8 cellular contexts compared by ENCODE assay signal in genomic region chr3:195226900-195227447, GRCh38. TPM values are rescaled to one million over a fixed set of nuclear protein-coding genes. Genes with fewer than 3 reads are reported as not detected.
DNase-seq lines count a peak whose midpoint lies in the region; ATAC-seq and TF ChIP-seq lines count a peak whose summit lies in the region.

No MANE protein-coding gene starts in this region.

- dilution Hi-C loops in mammary epithelial cell (cut with HindIII; ENCODE audit: low sequenced_read_pairs), result no loop called here

- ATAC-seq in GM21447 (IDR thresholded peaks at IDR 0.05; ENCODE audit: unreplicated experiment), result no peak
- no peak for ATAC-seq in HG03432 (IDR thresholded peaks at IDR 0.05; ENCODE audit: unreplicated experiment)

- no peak for DNase-seq in GM12864 (ENCODE audit: low read depth)
- no peak for DNase-seq in epithelial cell of esophagus (ENCODE audit: low read depth)
- no peak for DNase-seq in osteoblast (ENCODE audit: insufficient read length, low spot score, missing footprints)
- no peak for DNase-seq in mammary epithelial cell
- no peak for DNase-seq in NCI-H128 (lab: John Stamatoyannopoulos, UW; ENCODE audit: unreplicated experiment)

- CTCF ChIA-PET in mammary epithelial cell (lab: Charles Lee; ENCODE audit: low non-redundant PET), result no interaction called here

- H3K36me3 ChIP-seq in OCI-LY3 (replicated peaks; ENCODE audit: low read depth, low read length), result peaks cover 3% of the 10 kb centered on the region
- H3K36me3 ChIP-seq in osteoblast (ENCODE audit: insufficient read depth, low read length), result no peaks in the 10 kb centered on the region
- H3K36me3 ChIP-seq in mammary epithelial cell (ENCODE audit: insufficient read depth, low read length), result no peaks in the 10 kb centered on the region

- no peak overlapping the region for H3K4me2 ChIP-seq in OCI-LY3 (ENCODE audit: low read length)
- no peak overlapping the region for H3K4me2 ChIP-seq in osteoblast (ENCODE audit: insufficient read depth, low read length)
- no peak overlapping the region for H3K4me2 ChIP-seq in mammary epithelial cell (ENCODE audit: insufficient read depth, low read depth, low read length)

- H3K79me2 ChIP-seq in OCI-LY3 (ENCODE audit: low read length), result no peaks in the 10 kb centered on the region
- H3K79me2 ChIP-seq in osteoblast (ENCODE audit: insufficient read depth, low read length), result peaks cover 3% of the 10 kb centered on the region
- H3K79me2 ChIP-seq in mammary epithelial cell (ENCODE audit: insufficient read depth, low read length), result no peaks in the 10 kb centered on the region

- H2AFZ ChIP-seq in OCI-LY3 (ENCODE audit: low read depth, low read length), result no peak overlapping the region
- H2AFZ ChIP-seq in osteoblast (ENCODE audit: low read length), result no peak overlapping the region
- H2AFZ ChIP-seq in mammary epithelial cell (ENCODE audit: low read depth, low read length), result no peak overlapping the region

- H4K20me1 ChIP-seq in OCI-LY3 (ENCODE audit: insufficient read depth, low read length) (no peaks in the 10 kb centered on the region), osteoblast (ENCODE audit: insufficient read depth, low read length) (no peaks in the 10 kb centered on the region), mammary epithelial cell (ENCODE audit: insufficient read depth, low read length) (no peaks in the 10 kb centered on the region)

- H3K9ac ChIP-seq in OCI-LY3 (ENCODE audit: low read length) (no peak overlapping the region), mammary epithelial cell (ENCODE audit: insufficient read depth, low read length) (no peak overlapping the region)

- WGBS in mammary epithelial cell (ENCODE audit: low coverage, missing lambda C conversion rate), result 74% methylated on average over 9 of the region's 9 CpGs

- TF ChIP-seq CTCF in GM12864 (IDR thresholded peaks at IDR 0.05; ENCODE audit: low read depth, low read length, missing control alignments) (peak; percentile 19), OCI-LY3 (IDR thresholded peaks at IDR 0.05; ENCODE audit: low read depth, low read length) (peak; percentile 41), epithelial cell of esophagus (IDR thresholded peaks at IDR 0.05; ENCODE audit: insufficient read depth, low read depth, low read length, missing control alignments) (peak; percentile 32), osteoblast (IDR thresholded peaks at IDR 0.05; ENCODE audit: extremely low read depth, low read depth, low read length) (peak; percentile 58), mammary epithelial cell (conservative IDR thresholded peaks at IDR 0.05 in 1 of 2, IDR thresholded peaks at IDR 0.05 in 1 of 2; ENCODE audit: extremely low read depth in 1 of 2, insufficient read depth in 1 of 2, low read depth in 1 of 2, low read length in 2 of 2) (peak in 1 of 2 donors; percentile 41)

- no peak overlapping the region for H3K4me3 ChIP-seq in GM12864 (ENCODE audit: low read depth, low read length)
- H3K4me3 ChIP-seq in OCI-LY3 (ENCODE audit: low read length), result no peak overlapping the region
- no peak overlapping the region for H3K4me3 ChIP-seq in epithelial cell of esophagus (ENCODE audit: low read length)
- H3K4me3 ChIP-seq in osteoblast (ENCODE audit: insufficient read depth, low read length), result no peak overlapping the region
- no peak overlapping the region for H3K4me3 ChIP-seq in mammary epithelial cell (replicated peaks in 1 of 3; ENCODE audit: insufficient read depth in 1 of 3, low read depth in 2 of 3, low read length in 3 of 3)

- H3K27ac ChIP-seq in OCI-LY3 (ENCODE audit: low read length) (no peak overlapping the region), osteoblast (ENCODE audit: low read depth, low read length) (no peak overlapping the region), mammary epithelial cell (ENCODE audit: insufficient read depth, low read depth, low read length) (no peak overlapping the region)

- in situ Hi-C loops in mammary epithelial cell (cut with MboI; ENCODE audit: low sequenced_read_pairs in 2 of 2), result no loop called here

- BruUV-seq in mammary epithelial cell (replicated peaks; lab: Mats Ljungman, UMichigan), result no TSS peak

- intact Hi-C loops in mammary epithelial cell (cut with micrococcal nuclease), result no loop called here

- H3K4me1 ChIP-seq in OCI-LY3 (ENCODE audit: low read length) (peaks cover 5% of the 10 kb centered on the region), osteoblast (ENCODE audit: insufficient read depth, low read length) (peaks cover 19% of the 10 kb centered on the region), mammary epithelial cell (ENCODE audit: insufficient read depth, low read length) (no peaks in the 10 kb centered on the region)

- H3K9me3 ChIP-seq in OCI-LY3 (ENCODE audit: insufficient read depth, low read length) (no peaks in the 10 kb centered on the region), osteoblast (ENCODE audit: low read depth, low read length) (no peaks in the 10 kb centered on the region), mammary epithelial cell (replicated peaks; ENCODE audit: insufficient read depth, low read length) (no peaks in the 10 kb centered on the region)

- H3K27me3 ChIP-seq in OCI-LY3 (ENCODE audit: low read depth, low read length) (no peaks in the 10 kb centered on the region), osteoblast (ENCODE audit: insufficient read depth, low read length) (no peaks in the 10 kb centered on the region), mammary epithelial cell (ENCODE audit: insufficient read depth, low read length) (no peaks in the 10 kb centered on the region)

RNA-seq across cellular contexts. Expression of gene XXYLT1, which starts 44.0 kb away (rescaled TPM):
- 28.2 and 28.9 TPM in 2 replicates for total RNA-seq in osteoblast
- total RNA-seq in mammary epithelial cell, result 10 to 100 TPM; 12.3 to 15.6 TPM
- polyA plus RNA-seq in mammary epithelial cell, result 12.5 TPM
- 10.2 TPM for polyA minus RNA-seq in mammary epithelial cell
